Comparison of ENCODE assay signal across 22 cellular contexts in genomic region chr7:23918856-23919255, GRCh38.
DNase-seq lines count a peak whose midpoint lies in the region; ATAC-seq and TF ChIP-seq lines count a peak whose summit lies in the region.
"Had no signal": no experiment of that assay in that cellular context is flagged by ENCODE, and none has a peak within 500 bp of the region (broad histone marks: within the 10 kb centered on the region; RNA-seq: fewer than 3 reads in every experiment).

No MANE protein-coding gene starts in this region.

- no peak overlapping the region for H3K4ac ChIP-seq in mesenchymal stem cell (ENCODE audit: low read depth in 1 of 2, low read length in 2 of 2)

- no peak overlapping the region for H3K27ac ChIP-seq in mesenchymal stem cell (ENCODE audit: low read length, poor library complexity, severe bottlenecking)
- H3K27ac ChIP-seq in naive thymus-derived CD4-positive, alpha-beta T cell (ENCODE audit: low read depth, low read length), result no peak overlapping the region
- H3K27ac ChIP-seq: parathyroid adenoma, skin epidermis had no signal

- no peaks in the 10 kb centered on the region for H3K9me3 ChIP-seq in mesenchymal stem cell (ENCODE audit: control insufficient read depth, low read length)
- no peaks in the 10 kb centered on the region for H3K9me3 ChIP-seq in naive thymus-derived CD4-positive, alpha-beta T cell (ENCODE audit: control insufficient read depth in 2 of 3, low read length in 3 of 3)

- CTCF ChIA-PET in naive thymus-derived CD4-positive, alpha-beta T cell (lab: Charles Lee), result no interaction called here

- no peak for TF ChIP-seq CTCF in choroid plexus epithelial cell (conservative IDR thresholded peaks at IDR 0.05; ENCODE audit: low read depth, low read length)
- TF ChIP-seq CTCF in GM13977 (IDR thresholded peaks at IDR 0.05; ENCODE audit: extremely low read depth, insufficient read depth, missing control alignments), result no peak

- POLR2A ChIA-PET in naive thymus-derived CD4-positive, alpha-beta T cell (lab: Charles Lee), result no interaction called here

- H4K91ac ChIP-seq in mesenchymal stem cell (ENCODE audit: low read length), result no peak overlapping the region

- H3K27me3 Mint-ChIP-seq in naive thymus-derived CD4-positive, alpha-beta T cell, result peaks cover 0 to 35% (median 19%) of the 10 kb centered on the region in 5 donors

- H2BK12ac ChIP-seq in mesenchymal stem cell (ENCODE audit: low read length in 2 of 2), result no peak overlapping the region

- no peak overlapping the region for H2BK15ac ChIP-seq in mesenchymal stem cell (ENCODE audit: low read depth, poor library complexity, severe bottlenecking)

- no peaks in the 10 kb centered on the region for H3K27me3 ChIP-seq in mesenchymal stem cell (ENCODE audit: control insufficient read depth in 1 of 2, insufficient read depth in 1 of 2, low read length in 2 of 2)
- no peaks in the 10 kb centered on the region for H3K27me3 ChIP-seq in naive thymus-derived CD4-positive, alpha-beta T cell (ENCODE audit: control insufficient read depth in 2 of 2, insufficient read depth in 2 of 2, low read length in 2 of 2)

- no peak overlapping the region for H2BK120ac ChIP-seq in mesenchymal stem cell (ENCODE audit: low read depth, low read length)

- peak; percentile 95 for DNase-seq in A172 (ENCODE audit: low spot score)
- DNase-seq in LHCN-M2 (ENCODE audit: low read depth), result peak; percentile 96
- DNase-seq in choroid plexus epithelial cell (ENCODE audit: low read depth), result peak; percentile 44
- peak; percentile 39 for DNase-seq in mesenchymal stem cell
- DNase-seq in naive thymus-derived CD4-positive, alpha-beta T cell, result no peak
- no peak for DNase-seq in ecto neural progenitor cell (ENCODE audit: low spot score)
- DNase-seq in GM13977 (ENCODE audit: low spot score), result no peak
- DNase-seq: activated CD4-positive, alpha-beta T cell treated with anti-CD3 and anti-CD28 coated beads for 48 hours; activated CD8-positive, alpha-beta memory T cell treated with anti-CD3 and anti-CD28 coated beads, Interleukin-2, amount 50 U/mL, for 4 hours; activated effector memory CD4-positive, alpha-beta T cell treated with Interleukin-2 at 50 U/mL for 16 hours; aorta; DMS153; IMR-90; left ventricle myocardium superior; naive B cell; NCI-H1694 treated with DMSO at 0.1 percent for 48 hours; NCI-H446; NK-92 treated with Interleukin-12 subunit alpha and Interleukin-12 subunit beta, amount 100 ng/mL, for 24 hours; stimulated activated CD8-positive, alpha-beta memory T cell treated with anti-CD3 and anti-CD28 coated beads, Interleukin-4, amount 100 ng/mL, for 48 hours had no signal

- H2AFZ ChIP-seq in mesenchymal stem cell (ENCODE audit: low read depth, low read length), result no peak overlapping the region
- H2AFZ ChIP-seq: parathyroid adenoma had no signal

- no peaks in the 10 kb centered on the region for H3K36me3 Mint-ChIP-seq in naive thymus-derived CD4-positive, alpha-beta T cell
- H3K36me3 Mint-ChIP-seq: naive B cell had no signal

- no peak overlapping the region for H3K23ac ChIP-seq in mesenchymal stem cell (ENCODE audit: low read length in 2 of 2)

- H3K4me2 ChIP-seq in mesenchymal stem cell (ENCODE audit: low read length, poor library complexity, severe bottlenecking), result no peak overlapping the region

- intact Hi-C loops in naive thymus-derived CD4-positive, alpha-beta T cell (cut with micrococcal nuclease), result no loop called here

- H3K4me3 Mint-ChIP-seq in naive thymus-derived CD4-positive, alpha-beta T cell, result no peak overlapping the region

- in situ Hi-C loops in GM13977 (cut with MboI; ENCODE audit: low pct_unique_long_range_greater_than_20kb, low sequenced_read_pairs, unreplicated experiment), result no loop called here

- no peaks in the 10 kb centered on the region for H3K79me1 ChIP-seq in mesenchymal stem cell (replicated peaks; ENCODE audit: low read length, poor library complexity, severe bottlenecking)

- H2AK5ac ChIP-seq in mesenchymal stem cell (ENCODE audit: low read length, severe bottlenecking), result no peak overlapping the region

- no peak overlapping the region for H3K18ac ChIP-seq in mesenchymal stem cell (ENCODE audit: low read depth in 1 of 2, low read length in 2 of 2)

- H3K36me3 ChIP-seq in mesenchymal stem cell (ENCODE audit: control insufficient read depth in 1 of 2, insufficient read depth in 2 of 2, low read depth in 1 of 2, low read length in 2 of 2), result no peaks in the 10 kb centered on the region
- H3K36me3 ChIP-seq in naive thymus-derived CD4-positive, alpha-beta T cell (ENCODE audit: control insufficient read depth in 2 of 3, insufficient read depth in 3 of 3, low read length in 3 of 3), result no peaks in the 10 kb centered on the region

- H3K4me3 ChIP-seq in choroid plexus epithelial cell (ENCODE audit: low read depth, low read length) (no peak overlapping the region), mesenchymal stem cell (ENCODE audit: insufficient read depth in 1 of 2, low read depth in 1 of 2, low read length in 2 of 2) (no peak overlapping the region)
- H3K4me3 ChIP-seq in naive thymus-derived CD4-positive, alpha-beta T cell (ENCODE audit: low read length), result no peak overlapping the region
- H3K4me3 ChIP-seq: skin epidermis had no signal

- no peaks in the 10 kb centered on the region for H3K4me1 ChIP-seq in mesenchymal stem cell (ENCODE audit: control insufficient read depth, insufficient read depth, low read depth, low read length)
- no peaks in the 10 kb centered on the region for H3K4me1 ChIP-seq in naive thymus-derived CD4-positive, alpha-beta T cell (ENCODE audit: control insufficient read depth in 2 of 2, insufficient read depth in 2 of 2, low read length in 2 of 2)
- H3K4me1 ChIP-seq: parathyroid adenoma had no signal

- peaks cover 0 to 2% (median 0%) of the 10 kb centered on the region in 11 donors for H3K9me3 Mint-ChIP-seq in naive thymus-derived CD4-positive, alpha-beta T cell
- H3K9me3 Mint-ChIP-seq: naive B cell had no signal

- H4K8ac ChIP-seq in mesenchymal stem cell (ENCODE audit: low read length), result no peak overlapping the region

- no peak overlapping the region for H2BK5ac ChIP-seq in mesenchymal stem cell (ENCODE audit: low read depth, low read length, poor library complexity, severe bottlenecking)

- H3K27ac Mint-ChIP-seq in naive thymus-derived CD4-positive, alpha-beta T cell, result no peak overlapping the region
- H3K27ac Mint-ChIP-seq: naive B cell had no signal

- no peak overlapping the region for H3K14ac ChIP-seq in mesenchymal stem cell (ENCODE audit: low read length in 2 of 2)

- no peaks in the 10 kb centered on the region for H3K4me1 Mint-ChIP-seq in naive thymus-derived CD4-positive, alpha-beta T cell
- H3K4me1 Mint-ChIP-seq: naive B cell had no signal

- ATAC-seq in naive thymus-derived CD4-positive, alpha-beta T cell, result no peak
- ATAC-seq in GM19395 (IDR thresholded peaks at IDR 0.05; ENCODE audit: unreplicated experiment), result no peak
- ATAC-seq: left ventricle myocardium superior had no signal

- H3K9ac ChIP-seq in mesenchymal stem cell (ENCODE audit: low read length), result no peak overlapping the region
- H3K9ac ChIP-seq: parathyroid adenoma had no signal

Comparison
In these comparisons a context has a peak if more than half of its experiments do, and no peak if none do; other contexts are left out.
1. DNase-seq: peak in A172 (single experiment), LHCN-M2 (single experiment), choroid plexus epithelial cell (single experiment) and mesenchymal stem cell (single experiment); none in naive thymus-derived CD4-positive, alpha-beta T cell (0 of 9), ecto neural progenitor cell (single experiment) and GM13977 (single experiment).